20 cellular contexts compared by ENCODE assay signal in the genomic region with DNA sequence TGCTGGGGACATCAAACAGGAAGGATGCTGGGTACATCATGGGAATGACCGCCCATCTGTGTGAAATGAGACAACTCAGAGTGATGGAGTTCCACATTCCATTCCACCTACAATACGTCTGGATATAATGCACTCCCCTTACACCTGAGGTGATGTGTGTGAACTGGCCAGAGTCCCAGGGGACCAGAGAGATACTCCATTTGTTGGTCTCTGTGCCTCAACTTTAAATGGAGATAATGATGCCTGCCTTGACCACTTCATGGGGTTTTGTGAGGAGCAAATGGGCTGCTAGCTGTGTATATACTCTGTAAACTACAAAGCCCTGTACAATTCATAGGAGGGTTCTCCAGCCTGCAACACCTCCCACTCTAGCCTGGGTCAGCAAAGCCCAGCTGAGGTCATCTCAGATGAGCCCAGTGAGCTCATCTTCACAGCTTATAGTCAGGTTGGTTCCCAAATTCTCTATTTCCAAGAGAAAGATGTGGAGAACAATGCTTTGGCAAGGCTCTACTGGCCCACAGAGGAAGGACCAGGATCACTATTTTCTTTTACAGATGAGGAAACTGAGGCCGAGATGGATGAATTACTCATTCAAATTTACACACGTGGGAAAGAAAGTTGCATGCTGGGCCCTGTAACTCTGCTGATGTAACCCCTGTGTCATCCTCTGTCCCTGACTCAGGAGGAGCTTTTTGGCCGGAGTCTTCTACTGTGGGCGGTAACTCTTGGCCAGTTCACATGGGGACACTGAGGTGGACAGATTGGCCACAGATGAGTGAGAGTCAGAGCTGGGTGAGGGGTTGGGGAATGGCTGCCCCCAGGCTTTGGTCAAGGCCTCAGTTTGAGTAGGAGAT.
DNase-seq lines count a peak whose midpoint lies in the region; ATAC-seq and TF ChIP-seq lines count a peak whose summit lies in the region.
"Had no signal": no experiment of that assay in that cellular context is flagged by ENCODE, and none has a peak within 500 bp of the region (broad histone marks: within the 10 kb centered on the region; RNA-seq: fewer than 3 reads in every experiment).

No MANE protein-coding gene starts in this region.

- peaks cover 46 to 59% of the 10 kb centered on the region in 2 donors for H3K4me1 Mint-ChIP-seq in natural killer cell treated with Interleukin-12 subunit alpha and Interleukin-12 subunit beta and Interleukin-15 and Interleukin-18, amount 100 ng/mL, for 72 hours (ENCODE audit: low read depth in 2 of 2)

- H3K36me3 Mint-ChIP-seq in natural killer cell treated with Interleukin-12 subunit alpha and Interleukin-12 subunit beta and Interleukin-15 and Interleukin-18, amount 100 ng/mL, for 72 hours: no peaks in the 10 kb centered on the region

- H3K27me3 Mint-ChIP-seq in natural killer cell treated with Interleukin-12 subunit alpha and Interleukin-12 subunit beta and Interleukin-15 and Interleukin-18, amount 100 ng/mL, for 72 hours: no peaks in the 10 kb centered on the region
- H3K27me3 Mint-ChIP-seq: effector memory CD8-positive, alpha-beta T cell had no signal

- no peaks in the 10 kb centered on the region for H3K9me3 ChIP-seq in thyroid gland
- H3K9me3 ChIP-seq: sigmoid colon had no signal

- peak; percentile 69 for DNase-seq in EH (ENCODE audit: low read depth)
- peak; percentile 35 for DNase-seq in NCI-H460 (ENCODE audit: extremely low read depth, low read depth)
- peak; percentile 78 to 90 for DNase-seq in erythroblast (lab: John Stamatoyannopoulos, UW)
- DNase-seq in natural killer cell treated with Interleukin-12 subunit alpha and Interleukin-12 subunit beta and Interleukin-15 and Interleukin-18, amount 100 ng/mL, for 72 hours (ENCODE audit: low spot score): no peak
- no peak for DNase-seq in posterior vena cava (ENCODE audit: low spot score)
- no peak for DNase-seq in NAMALWA (ENCODE audit: low spot score)
- DNase-seq in thyroid gland: no peak
- no peak for DNase-seq in kidney glomerular epithelial cell (lab: John Stamatoyannopoulos, UW)
- DNase-seq: activated CD4-positive, alpha-beta T cell treated with anti-CD3 and anti-CD28 coated beads, Interleukin-2, amount 10 ng/mL, durations not matched to agents 7 days and 5 days; activated effector memory CD4-positive, alpha-beta T cell treated with anti-CD3 and anti-CD28 coated beads, Interleukin-2, amount 50 U/mL, for 16 hours; CD4-positive, alpha-beta T cell; effector memory CD8-positive, alpha-beta T cell; left ventricle myocardium superior; NCI-H1930; NCI-H748 treated with DMSO at 0.1 percent for 48 hours; PC-3; SIG-M5; sigmoid colon; stimulated activated CD8-positive, alpha-beta memory T cell treated with anti-CD3 and anti-CD28 coated beads, Interleukin-4, amount 100 ng/mL, for 48 hours had no signal

- no peak overlapping the region for H3K4me3 ChIP-seq in thyroid gland (replicated peaks in 1 of 3)
- H3K4me3 ChIP-seq: sigmoid colon had no signal

- peak overlapping the region; percentile 6 to 34 for H3K27ac Mint-ChIP-seq in natural killer cell treated with Interleukin-12 subunit alpha and Interleukin-12 subunit beta and Interleukin-15 and Interleukin-18, amount 100 ng/mL, for 72 hours
- H3K27ac Mint-ChIP-seq: activated CD4-positive, alpha-beta T cell treated with anti-CD3 and anti-CD28 coated beads, Interleukin-2, amount 10 ng/mL, durations not matched to agents 7 days and 5 days; CD4-positive, alpha-beta T cell; progenitor cell of endocrine pancreas had no signal

- H3K27me3 ChIP-seq in thyroid gland: no peaks in the 10 kb centered on the region
- H3K27me3 ChIP-seq: sigmoid colon had no signal

- H3K4me3 Mint-ChIP-seq in natural killer cell treated with Interleukin-12 subunit alpha and Interleukin-12 subunit beta and Interleukin-15 and Interleukin-18, amount 100 ng/mL, for 72 hours: no peak overlapping the region
- H3K4me3 Mint-ChIP-seq: activated CD4-positive, alpha-beta T cell treated with anti-CD3 and anti-CD28 coated beads, Interleukin-2, amount 10 ng/mL, durations not matched to agents 7 days and 5 days; CD4-positive, alpha-beta T cell; effector memory CD8-positive, alpha-beta T cell had no signal

- H3K4me1 ChIP-seq in thyroid gland: no peaks in the 10 kb centered on the region
- H3K4me1 ChIP-seq: sigmoid colon had no signal

- intact Hi-C loops in posterior vena cava (cut with DNase I): no loop called here
- intact Hi-C loops in thyroid gland (cut with DNase I): no loop called here

- H3K9me3 Mint-ChIP-seq in natural killer cell treated with Interleukin-12 subunit alpha and Interleukin-12 subunit beta and Interleukin-15 and Interleukin-18, amount 100 ng/mL, for 72 hours: no peaks in the 10 kb centered on the region
- H3K9me3 Mint-ChIP-seq: activated CD4-positive, alpha-beta T cell treated with anti-CD3 and anti-CD28 coated beads, Interleukin-2, amount 10 ng/mL, durations not matched to agents 7 days and 5 days; CD4-positive, alpha-beta T cell; effector memory CD8-positive, alpha-beta T cell had no signal

- 88 to 93% methylated on average over 6 of the region's 6 CpGs for WGBS in thyroid gland, 2 donors

- no peak overlapping the region for H3K27ac ChIP-seq in thyroid gland
- H3K27ac ChIP-seq: sigmoid colon had no signal

- TF ChIP-seq POLR2A in erythroblast (IDR thresholded peaks at IDR 0.05; ENCODE audit: low read length): no peak
- no peak for TF ChIP-seq POLR2A in thyroid gland (IDR thresholded peaks at IDR 0.05)

- TF ChIP-seq CTCF in thyroid gland (IDR thresholded peaks at IDR 0.05): no peak

- ATAC-seq in natural killer cell treated with Interleukin-12 subunit alpha and Interleukin-12 subunit beta and Interleukin-15 and Interleukin-18, amount 100 ng/mL, for 72 hours: no peak
- ATAC-seq: effector memory CD8-positive, alpha-beta T cell; left ventricle myocardium superior; PC-3 had no signal

- no peaks in the 10 kb centered on the region for H3K36me3 ChIP-seq in thyroid gland
- H3K36me3 ChIP-seq: sigmoid colon had no signal

Comparison
In these comparisons a context has a peak if more than half of its experiments do, and no peak if none do; other contexts are left out.
1. DNase-seq: peak in EH (single experiment), NCI-H460 (single experiment) and erythroblast (2 of 2); none in natural killer cell treated with Interleukin-12 subunit alpha and Interleukin-12 subunit beta and Interleukin-15 and Interleukin-18, amount 100 ng/mL, for 72 hours (single experiment), posterior vena cava (single experiment), NAMALWA (single experiment), thyroid gland (0 of 2) and kidney glomerular epithelial cell (single experiment).